8 cellular contexts compared by ENCODE assay signal in the genomic region with DNA sequence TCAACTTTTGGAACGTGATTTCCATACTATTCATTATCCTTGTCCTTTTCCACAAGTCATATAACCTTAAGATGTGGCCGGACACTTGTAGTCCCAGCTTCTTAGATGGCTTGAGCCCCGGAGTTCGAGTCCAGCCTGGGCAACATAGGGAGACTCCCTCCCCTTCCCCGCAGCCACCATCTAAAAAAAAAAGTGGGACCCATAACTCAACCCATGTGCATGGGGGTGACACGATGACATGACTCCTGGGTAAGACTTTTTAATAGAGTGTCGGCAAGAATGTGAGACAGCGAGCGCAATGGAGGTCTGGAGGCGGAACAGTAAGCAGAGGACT. TPM values are rescaled to one million over a fixed set of nuclear protein-coding genes. Genes with fewer than 3 reads are reported as not detected.
DNase-seq lines count a peak whose midpoint lies in the region; ATAC-seq, FAIRE-seq and TF ChIP-seq lines count a peak whose summit lies in the region.

No MANE protein-coding gene starts in this region.

- DNase-seq in Jurkat, Clone E6-1 (ENCODE audit: low read depth, low spot score), result no peak
- DNase-seq in K562 (ENCODE audit: extremely low read depth in 1 of 4, low spot score in 3 of 4), result peak in 2 of 4 experiments; percentile 43 to 72
- DNase-seq in left kidney (ENCODE audit: low read depth, low spot score), result peak; percentile 73
- no peak for DNase-seq in thoracic aorta (ENCODE audit: low spot score)
- DNase-seq in middle frontal gyrus (ENCODE audit: extremely low spot score, low spot score), result no peak

- TF ChIP-seq CTCF in C4-2B (conservative IDR thresholded peaks at IDR 0.05) (no peak), K562 (IDR thresholded peaks at IDR 0.05 in 2 of 3, conservative IDR thresholded peaks at IDR 0.05 in 1 of 3; ENCODE audit: insufficient read depth in 2 of 3, low read depth in 1 of 3, low read length in 3 of 3) (no peak), thoracic aorta (IDR thresholded peaks at IDR 0.05) (no peak)

- ATAC-seq in K562, result peak; percentile 74
- peak; percentile 69 for ATAC-seq in thoracic aorta (ENCODE audit: insufficient number of reproducible peaks, low FRiP score, low read depth)
- no peak for ATAC-seq in HG03432 (IDR thresholded peaks at IDR 0.05; ENCODE audit: unreplicated experiment)
- no peak for ATAC-seq in GM19035 (IDR thresholded peaks at IDR 0.05; ENCODE audit: unreplicated experiment)

- H3K36me3 ChIP-seq in K562 (ENCODE audit: control insufficient read depth, insufficient read depth, low read length) (peaks cover 54% of the 10 kb centered on the region; the same call in 2 of the 3 replicates), thoracic aorta (no peaks in the 10 kb centered on the region)

- H4K20me1 ChIP-seq in K562 (replicated peaks; ENCODE audit: control insufficient read depth, insufficient read depth, low read length), result no peaks in the 10 kb centered on the region

- H3K9me3 ChIP-seq in K562 (replicated peaks; ENCODE audit: control insufficient read depth, insufficient read depth, low read depth, low read length) (no peaks in the 10 kb centered on the region), thoracic aorta (no peaks in the 10 kb centered on the region)

- POLR2A ChIA-PET in K562 (lab: Yijun Ruan, JAX), result interaction anchor here (0.7 to 2.5 kb wide), 6 partner anchors 9 to 180 kb away, joined by 3 to 20 read pairs (median 4); a partner anchor contains a TSS

- H3K4me1 ChIP-seq in K562 (replicated peaks in 1 of 2; ENCODE audit: control insufficient read depth in 2 of 2, insufficient read depth in 2 of 2, low read length in 2 of 2), result no peaks in the 10 kb centered on the region; a peak in 2 of 5 replicates
- H3K4me1 ChIP-seq in thoracic aorta (ENCODE audit: control insufficient read depth in 1 of 2, low read depth in 2 of 2), result peaks cover 4 to 11% of the 10 kb centered on the region in 2 donors

- no peak for TF ChIP-seq RAD21 in K562 (CRISPR knock-in tag; conservative IDR thresholded peaks at IDR 0.05 in 1 of 2, IDR thresholded peaks at IDR 0.05 in 1 of 2)

- H2AFZ ChIP-seq in K562 (ENCODE audit: low read depth, low read length), result peak overlapping the region; percentile 82

- in situ Hi-C loops in K562 (cut with MboI), result no loop called here

- H3K27ac ChIP-seq in C4-2B, result peak overlapping the region; percentile 84
- H3K27ac ChIP-seq in K562 (ENCODE audit: extremely low read depth, low read depth, low read length), result peak overlapping the region; percentile 88
- peak overlapping the region; percentile 90 to 96 for H3K27ac ChIP-seq in thoracic aorta

- H3K79me2 ChIP-seq in K562 (ENCODE audit: control insufficient read depth, insufficient read depth, low read length), result peaks cover 23% of the 10 kb centered on the region

- TF ChIP-seq POLR2A in K562 (conservative IDR thresholded peaks at IDR 0.05), result no peak

- CTCF ChIA-PET in K562 (lab: Yijun Ruan, JAX; ENCODE audit: low intra/inter-chr PET ratio), result no interaction called here

- H3K27me3 ChIP-seq in K562 (ENCODE audit: control insufficient read depth in 2 of 2, insufficient read depth in 2 of 2, low read length in 2 of 2), result no peaks in the 10 kb centered on the region
- H3K27me3 ChIP-seq in thoracic aorta (replicated peaks; ENCODE audit: insufficient read depth), result no peaks in the 10 kb centered on the region

- no peak for TF ChIP-seq EP300 in K562 (IDR thresholded peaks at IDR 0.05; ENCODE audit: low read length)

- H3K9me1 ChIP-seq in K562 (ENCODE audit: control insufficient read depth, insufficient read depth, low read length), result no peaks in the 10 kb centered on the region

- BruUV-seq in K562 (replicated peaks; lab: Mats Ljungman, UMichigan), result TSS peak; percentile 98

- peak overlapping the region; percentile 91 for H3K4me3 ChIP-seq in Jurkat, Clone E6-1 (ENCODE audit: low read length)
- H3K4me3 ChIP-seq in K562, result peak overlapping the region; percentile 88
- peak overlapping the region; percentile 90 for H3K4me3 ChIP-seq in thoracic aorta

- peak overlapping the region; percentile 85 to 97 for H3K9ac ChIP-seq in K562 (ENCODE audit: insufficient read depth in 1 of 2, low read depth in 2 of 2, low read length in 2 of 2)

- intact Hi-C loops in K562 (cut with micrococcal nuclease), result loop anchor here (2.0 to 5.0 kb wide), 2 partner anchors 25 to 439 kb away; a partner anchor contains a TSS

- no peak for FAIRE-seq in K562 (lab: Jason Lieb, UNC)

- H3K4me2 ChIP-seq in K562 (ENCODE audit: insufficient read depth, low read length), result peak overlapping the region; percentile 99

- WGBS in K562 (ENCODE audit: insufficient coverage, low coverage, missing lambda C conversion rate), result 1% methylated on average over 10 of the region's 10 CpGs

TF ChIP-seq in K562, 482 proteins besides CTCF, POLR2A, EP300 and RAD21 (continues in another document):
- TF ChIP-seq TFAM (CRISPR knock-in tag; conservative IDR thresholded peaks at IDR 0.05) (no peak), ZNF717 (CRISPR knock-in tag; IDR thresholded peaks at IDR 0.05) (0 out of 2 replicates have a peak, but pooled peaks have one; percentile 74), TEAD1 (CRISPR knock-in tag; IDR thresholded peaks at IDR 0.05) (no peak; a peak in 1 of 4 replicates)
- TF ChIP-seq, protein P1, sequence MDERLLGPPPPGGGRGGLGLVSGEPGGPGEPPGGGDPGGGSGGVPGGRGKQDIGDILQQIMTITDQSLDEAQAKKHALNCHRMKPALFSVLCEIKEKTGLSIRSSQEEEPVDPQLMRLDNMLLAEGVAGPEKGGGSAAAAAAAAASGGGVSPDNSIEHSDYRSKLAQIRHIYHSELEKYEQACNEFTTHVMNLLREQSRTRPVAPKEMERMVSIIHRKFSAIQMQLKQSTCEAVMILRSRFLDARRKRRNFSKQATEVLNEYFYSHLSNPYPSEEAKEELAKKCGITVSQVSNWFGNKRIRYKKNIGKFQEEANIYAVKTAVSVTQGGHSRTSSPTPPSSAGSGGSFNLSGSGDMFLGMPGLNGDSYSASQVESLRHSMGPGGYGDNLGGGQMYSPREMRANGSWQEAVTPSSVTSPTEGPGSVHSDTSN (CRISPR knock-in tag; IDR thresholded peaks at IDR 0.05; ENCODE audit: low read depth), result no peak
- TF ChIP-seq, protein P1 (tag; conservative IDR thresholded peaks at IDR 0.05; ENCODE audit: low read depth), result peak; percentile 52; the same call in 1 of the 2 replicates

RNA-seq across cellular contexts. Expression of a gene that starts 25.7 kb away (rescaled TPM):
- polyA plus RNA-seq in Jurkat, Clone E6-1 (2012; ENCODE audit: insufficient read depth, insufficient read length), result 50.4 TPM
- total RNA-seq in K562 (2011; cell fraction: chromatin; rRNA removed; ENCODE audit: low replicate concordance), result 45.8 and 148 TPM in 2 replicates
- 35.4 and 43.8 TPM in 2 replicates for total RNA-seq in K562 (2011; cell fraction: nucleolus; rRNA removed)
- total RNA-seq in K562 (2011; cell fraction: nucleoplasm; rRNA removed), result 64.4 and 101 TPM in 2 replicates
- total RNA-seq in K562 (2014; rRNA removed) (38.6 and 57.8 TPM in 2 replicates), K562 (2014; rRNA removed; fragmentation: Illumina TruSeq; extraction: Trizol) (64.3 and 68.1 TPM in 2 replicates), K562 (2015; rRNA removed; fragmentation: Illumina TruSeq; extraction: Trizol) (72.8 and 79.8 TPM in 2 replicates), K562 (2021) (64.9 and 67.5 TPM in 2 replicates), thoracic aorta (10 to 100 TPM; 44.0 to 72.9 TPM)
- polyA plus RNA-seq in K562 (2011; rRNA removed) (34.0 and 63.3 TPM in 2 replicates), K562 (2014; fragmentation: Illumina TruSeq; extraction: Trizol) (61.7 and 89.4 TPM in 2 replicates), K562 (2014; fragmentation: Nextera tagmentation; extraction: Ambion mirVana) (10 to 100 TPM; 21.6 to 40.8 TPM), K562 (2014; rRNA removed) (33.1 and 34.4 TPM in 2 replicates)
- polyA plus RNA-seq in K562 (2011; cell fraction: cytosol; rRNA removed), result 54.4 and 81.8 TPM in 2 replicates
- 285 and 344 TPM in 2 replicates for polyA plus RNA-seq in K562 (2011; cell fraction: nucleus; rRNA removed)
- polyA plus RNA-seq in K562 (2012), result 43.6 and 50.3 TPM in 2 replicates
- polyA minus RNA-seq in K562 (2011; rRNA and poly(A)+ RNA removed), result 52.5 and 69.6 TPM in 2 replicates
- polyA minus RNA-seq in K562 (2011; cell fraction: cytosol; rRNA and poly(A)+ RNA removed), result 28.4 and 36.3 TPM in 2 replicates
- 44.2 and 79.3 TPM in 2 replicates for polyA minus RNA-seq in K562 (2011; cell fraction: nucleus; rRNA and poly(A)+ RNA removed)

RNA-seq across cellular contexts. Expression of a gene that starts 53.8 kb away (rescaled TPM):
- 12.5 TPM for polyA plus RNA-seq in Jurkat, Clone E6-1 (2012; ENCODE audit: insufficient read depth, insufficient read length)
- total RNA-seq in K562 (2011; cell fraction: chromatin; rRNA removed; ENCODE audit: low replicate concordance), result 18.1 and 45.1 TPM in 2 replicates
- total RNA-seq in K562 (2011; cell fraction: nucleolus; rRNA removed), result 5.3 and 6.3 TPM in 2 replicates
- 16.3 and 24.0 TPM in 2 replicates for total RNA-seq in K562 (2011; cell fraction: nucleoplasm; rRNA removed)
- total RNA-seq in K562 (2014; rRNA removed) (16.9 and 23.3 TPM in 2 replicates), K562 (2014; rRNA removed; fragmentation: Illumina TruSeq; extraction: Trizol) (32.6 and 33.0 TPM in 2 replicates), K562 (2015; rRNA removed; fragmentation: Illumina TruSeq; extraction: Trizol) (27.3 and 30.8 TPM in 2 replicates), K562 (2021) (22.2 and 23.4 TPM in 2 replicates), thoracic aorta (1 to 10 TPM; 2.0 to 2.8 TPM)
- polyA plus RNA-seq in K562 (2011; rRNA removed) (14.6 and 17.8 TPM in 2 replicates), K562 (2014; fragmentation: Illumina TruSeq; extraction: Trizol) (20.2 and 25.3 TPM in 2 replicates), K562 (2014; fragmentation: Nextera tagmentation; extraction: Ambion mirVana) (10 to 100 TPM; 33.6 to 36.8 TPM), K562 (2014; rRNA removed) (19.3 and 20.0 TPM in 2 replicates)
- polyA plus RNA-seq in K562 (2011; cell fraction: cytosol; rRNA removed), result 2.8 and 6.9 TPM in 2 replicates
- 15.1 and 19.4 TPM in 2 replicates for polyA plus RNA-seq in K562 (2011; cell fraction: nucleus; rRNA removed)
- 8.4 and 17.0 TPM in 2 replicates for polyA plus RNA-seq in K562 (2012)
- 18.5 and 20.2 TPM in 2 replicates for polyA minus RNA-seq in K562 (2011; rRNA and poly(A)+ RNA removed)
- 6.5 and 13.6 TPM in 2 replicates for polyA minus RNA-seq in K562 (2011; cell fraction: cytosol; rRNA and poly(A)+ RNA removed)
- 17.0 and 25.1 TPM in 2 replicates for polyA minus RNA-seq in K562 (2011; cell fraction: nucleus; rRNA and poly(A)+ RNA removed)

Comparison
In these comparisons a context has a peak if more than half of its experiments do, and no peak if none do; other contexts are left out.
1. ATAC-seq: peak in K562 (single experiment) and thoracic aorta (single experiment); none in HG03432 (single experiment) and GM19035 (single experiment).
2. Peak in every context shown above with its lines, with median percentiles within 50 percentile points of each other: H3K27ac ChIP-seq and H3K4me3 ChIP-seq.